8 cellular contexts compared by ENCODE assay signal in genomic region chr9:129336601-129337286, GRCh38.
DNase-seq lines count a peak whose midpoint lies in the region; ATAC-seq and TF ChIP-seq lines count a peak whose summit lies in the region.

No MANE protein-coding gene starts in this region.

- ATAC-seq in GM21825 (IDR thresholded peaks at IDR 0.05; ENCODE audit: unreplicated experiment) (no peak), GM19455 (IDR thresholded peaks at IDR 0.05; ENCODE audit: unreplicated experiment) (no peak), GM18868 (IDR thresholded peaks at IDR 0.05; ENCODE audit: unreplicated experiment) (no peak)

- H3K4me1 ChIP-seq in parathyroid adenoma: peaks cover 8% of the 10 kb centered on the region

- no peaks in the 10 kb centered on the region for H3K79me2 ChIP-seq in parathyroid adenoma

- H3K27ac ChIP-seq in parathyroid adenoma: no peak overlapping the region

- no peak overlapping the region for H3K9ac ChIP-seq in parathyroid adenoma

- no peak for TF ChIP-seq CTCF in parathyroid adenoma (IDR thresholded peaks at IDR 0.05)

- H3K4me2 ChIP-seq in parathyroid adenoma (ENCODE audit: low read length): peak overlapping the region; percentile 56

- DNase-seq in H7 (peak; percentile 89), fibroblast of gingiva (ENCODE audit: low read depth) (peak; percentile 69), GF-D8 (lab: John Stamatoyannopoulos, UW) (no peak)
- peak; percentile 54 for DNase-seq in activated T-cell treated with anti-CD3 and anti-CD28 coated beads, Interleukin-2, amount 50 U/mL, for 1 hour

- no peaks in the 10 kb centered on the region for H3K9me3 ChIP-seq in parathyroid adenoma (ENCODE audit: control insufficient read depth, low read length)

- H3K36me3 ChIP-seq in H7 (replicated peaks; ENCODE audit: control insufficient read depth, insufficient read depth, low read length) (no peaks in the 10 kb centered on the region), parathyroid adenoma (ENCODE audit: control insufficient read depth, insufficient read depth, low read length) (no peaks in the 10 kb centered on the region)

- H2AFZ ChIP-seq in parathyroid adenoma: peak overlapping the region; percentile 77

- H3K27me3 ChIP-seq in H7 (ENCODE audit: control insufficient read depth, insufficient read depth, low read length) (no peaks in the 10 kb centered on the region), parathyroid adenoma (ENCODE audit: control insufficient read depth, insufficient read depth, low read length) (no peaks in the 10 kb centered on the region)

- peak overlapping the region; percentile 42 for H3K4me3 ChIP-seq in H7 (ENCODE audit: insufficient read depth, low read depth, low read length)
- H3K4me3 ChIP-seq in parathyroid adenoma (ENCODE audit: low read depth, low read length): peak overlapping the region; percentile 19
